30 cellular contexts compared by ENCODE assay signal in genomic region chr9:136358888-136359287, GRCh38.
"Had no signal": no experiment of that assay in that cellular context is flagged by ENCODE, and none has a peak within 500 bp of the region (broad histone marks: within the 10 kb centered on the region; RNA-seq: fewer than 3 reads in every experiment).

No MANE protein-coding gene starts in this region.

- H3K4me1 ChIP-seq: foreskin keratinocyte had no signal

- H3K4me3 ChIP-seq: adrenal gland, body of pancreas, cardiac muscle cell, colonic mucosa, esophagus muscularis mucosa, gastroesophageal sphincter, heart right ventricle had no signal

- H3K36me3 ChIP-seq: adrenal gland, colonic mucosa had no signal

- H3K27ac ChIP-seq: adrenal gland, body of pancreas, colonic mucosa, esophagus muscularis mucosa, foreskin keratinocyte, gastroesophageal sphincter, WERI-Rb-1 had no signal

- H3K9me3 ChIP-seq: adrenal gland, body of pancreas, colonic mucosa, esophagus muscularis mucosa, gastroesophageal sphincter, heart right ventricle had no signal

- H3K27me3 ChIP-seq: adrenal gland, body of pancreas, cardiac muscle cell, colonic mucosa, esophagus muscularis mucosa, heart right ventricle had no signal

- DNase-seq: activated B cell treated with CpG ODN at 0.5 μM for 24 hours; activated CD4-positive, alpha-beta memory T cell treated with anti-CD3 and anti-CD28 coated beads for 36 hours; activated CD4-positive, alpha-beta T cell treated with anti-CD3 and anti-CD28 coated beads for 48 hours; activated CD4-positive, alpha-beta T cell treated with anti-CD3 and anti-CD28 coated beads, Interleukin-2, amount 50 U/mL, for 1 hour; activated CD8-positive, alpha-beta memory T cell treated with anti-CD3 and anti-CD28 coated beads, Interleukin-2, amount 10 ng/mL, durations not matched to agents 7 days and 5 days; activated CD8-positive, alpha-beta memory T cell treated with anti-CD3 and anti-CD28 coated beads, Interleukin-2, amount 50 U/mL, for 4 hours; activated CD8-positive, alpha-beta T cell treated with anti-CD3 and anti-CD28 coated beads, Interleukin-2, amount 10 ng/mL, durations not matched to agents 7 days and 5 days; activated effector memory CD4-positive, alpha-beta T cell treated with anti-CD3 and anti-CD28 coated beads, Interleukin-2, amount 50 U/mL, for 16 hours; activated naive CD4-positive, alpha-beta T cell treated with anti-CD3 and anti-CD28 coated beads for 36 hours; activated naive CD8-positive, alpha-beta T cell treated with anti-CD3 and anti-CD28 coated beads for 36 hours; activated naive CD8-positive, alpha-beta T cell treated with anti-CD3 and anti-CD28 coated beads, Interleukin-2, amount 50 U/mL, for 24 hours; activated T-cell treated with anti-CD3 and anti-CD28 coated beads, Interleukin-2, amount 50 U/mL, for 1 hour; activated T-cell treated with anti-CD3 and anti-CD28 coated beads, Interleukin-2, amount 50 U/mL, for 48 hours; amygdala; aorta; body of pancreas; central memory CD4-positive, alpha-beta T cell; cerebellar nuclear complex; colonic mucosa; effector CD8-positive, alpha-beta T cell; erythroblast; foreskin keratinocyte; heart right ventricle; T-cell; T-helper 9 cell; WERI-Rb-1 had no signal
